In the genomic region with DNA sequence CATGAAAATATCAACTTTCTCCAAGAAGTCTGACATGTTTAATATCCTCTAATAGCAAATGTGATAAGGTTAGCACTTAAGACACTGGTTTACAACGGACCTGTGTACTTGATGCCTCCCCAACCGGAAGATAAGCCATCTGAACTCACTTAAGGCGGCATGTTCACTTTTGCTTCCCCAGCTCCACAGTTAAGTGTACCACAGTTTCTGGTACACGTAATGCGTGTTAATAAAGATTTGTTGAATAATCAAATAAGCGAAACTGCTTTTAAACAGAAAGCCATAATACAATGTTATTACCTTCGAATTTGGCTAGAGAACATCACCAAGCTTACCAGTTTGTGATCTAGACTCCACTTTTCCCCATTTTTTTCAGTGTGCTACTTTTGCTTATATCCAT, we compare ENCODE assay signal across 8 cellular contexts. TPM values are rescaled to one million over a fixed set of nuclear protein-coding genes. Genes with fewer than 3 reads are reported as not detected.
DNase-seq lines count a peak whose midpoint lies in the region; ATAC-seq and TF ChIP-seq lines count a peak whose summit lies in the region.

No MANE protein-coding gene starts in this region.

- CTCF ChIA-PET in PC-9 (lab: Charles Lee), result no interaction called here

- H3K9me2 ChIP-seq in PC-9 (ENCODE audit: insufficient read depth), result no peaks in the 10 kb centered on the region

- H3K4me1 ChIP-seq in PC-9 (replicated peaks; ENCODE audit: insufficient read depth), result peaks cover 22% of the 10 kb centered on the region
- H3K4me1 ChIP-seq in esophagus muscularis mucosa, result peaks cover 20 to 35% (median 31%) of the 10 kb centered on the region in 4 donors

- H3K27me3 ChIP-seq in PC-9 (ENCODE audit: insufficient read depth, low read depth) (no peaks in the 10 kb centered on the region), esophagus muscularis mucosa (no peaks in the 10 kb centered on the region)

- peaks cover 15% of the 10 kb centered on the region; the same call in 1 of the 2 replicates for H3F3A ChIP-seq in PC-9 (ENCODE audit: insufficient read depth, low read depth)

- H3K9me3 ChIP-seq in PC-9 (ENCODE audit: insufficient read depth, low read depth) (no peaks in the 10 kb centered on the region), esophagus muscularis mucosa (no peaks in the 10 kb centered on the region)

- H3K27ac ChIP-seq in PC-9 (no peak overlapping the region), esophagus muscularis mucosa (replicated peaks in 1 of 4) (peak overlapping the region in 2 of 4 donors; percentile 96)

- no peak for ATAC-seq in HG02870 (IDR thresholded peaks at IDR 0.05; ENCODE audit: unreplicated experiment)

- TF ChIP-seq CTCF in PC-9 (conservative IDR thresholded peaks at IDR 0.05) (no peak), esophagus muscularis mucosa (IDR thresholded peaks at IDR 0.05) (no peak)

- TF ChIP-seq POLR2A in esophagus muscularis mucosa (IDR thresholded peaks at IDR 0.05; ENCODE audit: low read depth), result no peak

- intact Hi-C loops in PC-9 (cut with micrococcal nuclease; ENCODE audit: unreplicated experiment) (no loop called here), esophagus muscularis mucosa (cut with DNase I) (no loop called here)

- POLR2A ChIA-PET in PC-9 (lab: Charles Lee; ENCODE audit: unreplicated experiment), result no interaction called here

- DNase-seq in DMS53 (lab: John Stamatoyannopoulos, UW) (peak; percentile 39), DMS53 treated with DMSO at 0.1 percent for 48 hours (lab: John Stamatoyannopoulos, UW; ENCODE audit: unreplicated experiment) (no peak), PC-9 (no peak), esophagus muscularis mucosa (ENCODE audit: extremely low spot score) (no peak), skeletal muscle cell (ENCODE audit: low read depth) (no peak), NCI-H187 treated with DMSO at 0.1 percent for 48 hours (lab: John Stamatoyannopoulos, UW) (no peak)
- no peak for DNase-seq in stimulated activated CD4-positive, alpha-beta T cell treated with anti-CD3 and anti-CD28 coated beads, Interleukin-15, amount 100 ng/mL, for 24 hours

- H3K36me3 ChIP-seq in PC-9 (ENCODE audit: low read depth), result no peaks in the 10 kb centered on the region
- H3K36me3 ChIP-seq in esophagus muscularis mucosa, result no peaks in the 10 kb centered on the region

- peak overlapping the region; percentile 93 for H3K4me3 ChIP-seq in PC-9
- H3K4me3 ChIP-seq in esophagus muscularis mucosa, result peak overlapping the region; percentile 77 to 100 (median 90)
- H3K4me3 ChIP-seq in skeletal muscle cell (ENCODE audit: low read depth, low read length), result peak overlapping the region; percentile 95

- peak overlapping the region; percentile 88 for H2AFZ ChIP-seq in PC-9

- no TSS peak for BruUV-seq in PC-9 (replicated peaks; lab: Mats Ljungman, UMichigan)

- H3K79me2 ChIP-seq in PC-9 (ENCODE audit: low read depth), result peaks cover 55% of the 10 kb centered on the region

- H4K20me1 ChIP-seq in PC-9 (ENCODE audit: insufficient read depth), result peaks cover 19% of the 10 kb centered on the region

- H3K4me2 ChIP-seq in PC-9, result peak overlapping the region; percentile 92

- TF ChIP-seq EP300 in esophagus muscularis mucosa (IDR thresholded peaks at IDR 0.05), result no peak

- 71% methylated on average over 7 of the region's 7 CpGs for WGBS in esophagus muscularis mucosa

RNA-seq across cellular contexts. Expression of gene PAN3, which starts 1.4 kb away (rescaled TPM):
- 29.2 and 34.6 TPM in 2 replicates for total RNA-seq in PC-9 (2021)
- 10 to 100 TPM; 26.2 to 30.4 (median 27.1) TPM for total RNA-seq in esophagus muscularis mucosa

RNA-seq across cellular contexts. Expression of gene FLT3, which starts 36.5 kb away (rescaled TPM):
- total RNA-seq in PC-9 (2021) (not detected in 2 replicates), esophagus muscularis mucosa (1 to 10 TPM in 1 of 4 donors, under 1 TPM in 3; 0.06 to 1.8 (median 0.53) TPM)
